21 cellular contexts compared by ENCODE assay signal in genomic region chr19:39816287-39817048, GRCh38. TPM values are rescaled to one million over a fixed set of nuclear protein-coding genes. Genes with fewer than 3 reads are reported as not detected.
DNase-seq lines count a peak whose midpoint lies in the region; ATAC-seq, FAIRE-seq and TF ChIP-seq lines count a peak whose summit lies in the region.
"Had no signal": no experiment of that assay in that cellular context is flagged by ENCODE, and none has a peak within 500 bp of the region (broad histone marks: within the 10 kb centered on the region; RNA-seq: fewer than 3 reads in every experiment).

No MANE protein-coding gene starts in this region.

- no peak overlapping the region for H2AFZ ChIP-seq in GM12878 (ENCODE audit: control insufficient read depth, low read depth, low read length)
- H2AFZ ChIP-seq: GM23248 had no signal

- RAD21 ChIA-PET in GM12878 (lab: Charles Lee; ENCODE audit: unreplicated experiment), result interaction anchor here (1.0 to 3.6 kb wide), 4 partner anchors 12 to 26 kb away, joined by 3 to 17 read pairs (median 8); partner anchors contain the start of gene DYRK1B

- intact Hi-C loops in GM12878 (cut with micrococcal nuclease; ENCODE audit: unreplicated experiment) (no loop called here), left cardiac atrium (cut with DNase I) (no loop called here), psoas muscle (cut with DNase I) (no loop called here)

- H3K4me1 ChIP-seq in GM12878 (ENCODE audit: control insufficient read depth, insufficient read depth, low read length) (peaks cover 33% of the 10 kb centered on the region), psoas muscle (peaks cover 61% of the 10 kb centered on the region)
- H3K4me1 ChIP-seq: HAP-1 had no signal

- no peaks in the 10 kb centered on the region for H3K27me3 ChIP-seq in GM12878 (replicated peaks in 1 of 2; ENCODE audit: control insufficient read depth in 2 of 2, insufficient read depth in 2 of 2, low read length in 1 of 2)
- no peaks in the 10 kb centered on the region for H3K27me3 ChIP-seq in psoas muscle (ENCODE audit: insufficient read depth in 3 of 3, low read length in 2 of 3)

- H3K9me3 ChIP-seq in GM12878 (replicated peaks; ENCODE audit: control insufficient read depth, insufficient read depth, low read length) (no peaks in the 10 kb centered on the region), psoas muscle (no peaks in the 10 kb centered on the region)
- H3K9me3 ChIP-seq: HAP-1 had no signal

- TF ChIP-seq RAD21 in GM12878 (IDR thresholded peaks at IDR 0.05; ENCODE audit: insufficient read depth, low read depth, low read length), result no peak

- in situ Hi-C loops in GM12878 (cut with MboI), result no loop called here

- BruUV-seq in GM12878 (replicated peaks; lab: Mats Ljungman, UMichigan), result no TSS peak

- no peak for TF ChIP-seq POLR2A in GM12878 (IDR thresholded peaks at IDR 0.05; ENCODE audit: low read depth, low read length)

- H3K79me2 ChIP-seq in GM12878 (ENCODE audit: control insufficient read depth, insufficient read depth, low read length), result no peaks in the 10 kb centered on the region; the same call in 1 of the 2 replicates

- TF ChIP-seq CTCF in GM12878 (IDR thresholded peaks at IDR 0.05 in 2 of 3, conservative IDR thresholded peaks at IDR 0.05 in 1 of 3; ENCODE audit: control insufficient read depth in 2 of 3, extremely low read depth in 1 of 3, insufficient read depth in 1 of 3, low read depth in 3 of 3, low read length in 3 of 3), result no peak
- no peak for TF ChIP-seq CTCF in psoas muscle (IDR thresholded peaks at IDR 0.05)

- DNase-seq in GM18507 (ENCODE audit: extremely low spot score, insufficient read length, low read depth) (no peak), GM12878 (ENCODE audit: low read depth, low spot score) (no peak), left cardiac atrium (no peak), psoas muscle (no peak), D341Med (ENCODE audit: low spot score) (no peak), SK-N-DZ (ENCODE audit: low spot score) (no peak)
- DNase-seq in effector CD8-positive, alpha-beta T cell (lab: John Stamatoyannopoulos, UW), result no peak
- DNase-seq: ACHN; C1 segment of cervical spinal cord; CD8-positive, alpha-beta memory T cell; GM23248; MV-4-11; NCI-H1694 treated with DMSO at 0.1 percent for 48 hours; OCI-M1 had no signal

- FAIRE-seq in GM18507 (lab: Jason Lieb, UNC), result peak; percentile 36
- FAIRE-seq in GM12878 (lab: Jason Lieb, UNC), result no peak
- FAIRE-seq: D721Med had no signal

- CTCF ChIA-PET in GM12878 (lab: Yijun Ruan, JAX), result interaction anchor here (0.5 to 9.9 kb wide), 6 partner anchors 21 to 142 kb away, joined by 3 to 83 read pairs (median 8); partner anchors contain the start of gene FBL

- no peaks in the 10 kb centered on the region for H4K20me1 ChIP-seq in GM12878 (ENCODE audit: control insufficient read depth, insufficient read depth)

- POLR2A ChIA-PET in GM12878 (lab: Charles Lee), result interaction anchor here (0.6 kb wide), 1 partner anchor 28 kb away, joined by 3 read pairs; no protein-coding TSS in a partner anchor

- TF ChIP-seq EP300 in GM12878 (IDR thresholded peaks at IDR 0.05; ENCODE audit: borderline replicate concordance in 1 of 2, control insufficient read depth in 1 of 2, low read depth in 2 of 2, low read length in 2 of 2), result no peak

- H3K9ac ChIP-seq in GM12878 (ENCODE audit: control insufficient read depth, insufficient read depth, low read length), result no peak overlapping the region
- H3K9ac ChIP-seq: GM23248, KMS-11 had no signal

- H3K27ac ChIP-seq in GM12878 (ENCODE audit: control insufficient read depth, insufficient read depth), result peak overlapping the region; percentile 42
- H3K27ac ChIP-seq in psoas muscle, result peak overlapping the region; percentile 91
- H3K27ac ChIP-seq: GM23248, HL-60, KMS-11 had no signal

- ATAC-seq in GM12878 (peak; percentile 57), left cardiac atrium (peak; percentile 59 to 70), psoas muscle (peak; percentile 54 to 75 (median 68)), HG03159 (IDR thresholded peaks at IDR 0.05; ENCODE audit: unreplicated experiment) (no peak)

- SMC1A ChIA-PET in GM12878 (lab: Charles Lee; ENCODE audit: uncharacterized antibody, unreplicated experiment), result interaction anchor here (0.8 to 2.3 kb wide), 6 partner anchors 10 to 141 kb away, joined by 3 to 8 read pairs (median 3); no protein-coding TSS in a partner anchor

- H3K4me3 ChIP-seq in GM12878, result no peak overlapping the region
- H3K4me3 ChIP-seq in psoas muscle, result peak overlapping the region; percentile 33
- H3K4me3 ChIP-seq: GM23248, HAP-1 had no signal

- H3K4me2 ChIP-seq in GM12878 (ENCODE audit: control insufficient read depth, insufficient read depth), result peak overlapping the region; percentile 48; the same call in 1 of the 2 replicates
- H3K4me2 ChIP-seq: KMS-11 had no signal

- 76% methylated on average over 5 of the region's 5 CpGs for WGBS in GM12878 (ENCODE audit: insufficient coverage, insufficient replicate concordance, low lambda C conversion rate, missing lambda C conversion rate)
- WGBS in psoas muscle, 3 donors, result 37 to 53% (median 40%) methylated on average over 5 of the region's 5 CpGs

- H3K36me3 ChIP-seq in GM12878 (ENCODE audit: control insufficient read depth in 2 of 2, insufficient read depth in 2 of 2, low read length in 1 of 2) (no peaks in the 10 kb centered on the region; a peak in 1 of 4 replicates), psoas muscle (ENCODE audit: insufficient read depth in 1 of 2, low read depth in 1 of 2) (peaks cover 0 to 7% of the 10 kb centered on the region in 2 donors)
- H3K36me3 ChIP-seq: HAP-1 had no signal

RNA-seq across cellular contexts. Expression of gene DYRK1B, which starts 17.5 kb away (rescaled TPM):
- 16.4 and 22.3 TPM in 2 replicates for total RNA-seq in GM12878 (2013; cell fraction: nucleolus; rRNA removed)
- total RNA-seq in GM12878 (2014; rRNA removed) (2.9 and 3.6 TPM in 2 replicates), GM12878 (2014; rRNA removed; fragmentation: Illumina TruSeq; extraction: Trizol) (1.7 and 2.0 TPM in 2 replicates), GM12878 (2021) (8.9 and 10.2 TPM in 2 replicates), left cardiac atrium (10 to 100 TPM in 1 of 2 donors, 1 to 10 TPM in 1; 7.0 to 14.7 TPM), psoas muscle (100 to 1,000 TPM in 2 of 4 donors, 10 to 100 TPM in 2; 64.5 to 157 (median 109) TPM)
- polyA plus RNA-seq in GM12878 (2011; ENCODE audit: low read depth), result 2.7 TPM
- polyA plus RNA-seq in GM12878 (2011; rRNA removed) (2.7 and 2.9 TPM in 2 replicates), GM12878 (2014; fragmentation: Illumina TruSeq; extraction: Trizol) (2.1 and 3.4 TPM in 2 replicates), GM12878 (2014; fragmentation: Nextera tagmentation; extraction: Ambion mirVana) (under 1 TPM in 1 of 2 experiments, not detected in 1; 0.07 TPM), GM12878 (2014; rRNA removed) (5.6 and 6.0 TPM in 2 replicates), GM12878 (2016; fragmentation: Nextera tagmentation; extraction: Ambion mirVana) (1 to 10 TPM; 2.9 to 4.3 TPM), psoas muscle (10 to 100 TPM; 11.1 to 46.4 (median 35.3) TPM)
- 2.8 and 2.9 TPM in 2 replicates for polyA plus RNA-seq in GM12878 (2011; cell fraction: cytosol; rRNA removed)
- polyA plus RNA-seq in GM12878 (2011; cell fraction: nucleus; rRNA removed), result 15.8 and 19.4 TPM in 2 replicates
- polyA plus RNA-seq in GM12878 (2012), result 5.4 and 7.8 TPM in 2 replicates
- polyA minus RNA-seq in GM12878 (2011; rRNA and poly(A)+ RNA removed), result 4.2 and 8.9 TPM in 2 replicates
- polyA minus RNA-seq in GM12878 (2011; cell fraction: cytosol; rRNA and poly(A)+ RNA removed), result 2.4 and 4.0 TPM in 2 replicates
- 7.5 and 11.5 TPM in 2 replicates for polyA minus RNA-seq in GM12878 (2011; cell fraction: nucleus; rRNA and poly(A)+ RNA removed)
- 15.3 and 18.4 TPM in 2 replicates for polyA plus RNA-seq in SK-N-DZ (2014; cell fraction: cytosol; rRNA removed)
- 9.5 and 16.3 TPM in 2 replicates for polyA plus RNA-seq in SK-N-DZ (2014; cell fraction: nucleus; rRNA removed)

RNA-seq across cellular contexts. Expression of gene FBL, which starts 29.7 kb away (rescaled TPM):
- 50.2 and 52.7 TPM in 2 replicates for total RNA-seq in GM12878 (2013; cell fraction: nucleolus; rRNA removed)
- 323 and 343 TPM in 2 replicates for total RNA-seq in GM12878 (2014; rRNA removed)
- total RNA-seq in GM12878 (2014; rRNA removed; fragmentation: Illumina TruSeq; extraction: Trizol), result 497 and 501 TPM in 2 replicates
- 534 and 544 TPM in 2 replicates for total RNA-seq in GM12878 (2021)
- polyA plus RNA-seq in GM12878 (2011; ENCODE audit: low read depth), result 747 TPM
- 442 and 775 TPM in 2 replicates for polyA plus RNA-seq in GM12878 (2011; rRNA removed)
- polyA plus RNA-seq in GM12878 (2011; cell fraction: cytosol; rRNA removed), result 1,104 and 1,118 TPM in 2 replicates
- 303 and 389 TPM in 2 replicates for polyA plus RNA-seq in GM12878 (2011; cell fraction: nucleus; rRNA removed)
- 462 and 532 TPM in 2 replicates for polyA plus RNA-seq in GM12878 (2012)
- polyA plus RNA-seq in GM12878 (2014; fragmentation: Illumina TruSeq; extraction: Trizol), result 865 and 1,083 TPM in 2 replicates
- 100 to 1,000 TPM; 156 to 460 TPM for polyA plus RNA-seq in GM12878 (2014; fragmentation: Nextera tagmentation; extraction: Ambion mirVana)
- polyA plus RNA-seq in GM12878 (2014; rRNA removed), result 568 and 589 TPM in 2 replicates
- polyA plus RNA-seq in GM12878 (2016; fragmentation: Nextera tagmentation; extraction: Ambion mirVana), result 100 to 1,000 TPM; 253 to 257 TPM
- 892 and 964 TPM in 2 replicates for polyA minus RNA-seq in GM12878 (2011; rRNA and poly(A)+ RNA removed)
- polyA minus RNA-seq in GM12878 (2011; cell fraction: cytosol; rRNA and poly(A)+ RNA removed), result 147 and 180 TPM in 2 replicates
- 36.1 and 62.5 TPM in 2 replicates for polyA minus RNA-seq in GM12878 (2011; cell fraction: nucleus; rRNA and poly(A)+ RNA removed)
- 10 to 100 TPM; 67.7 to 87.7 TPM for total RNA-seq in left cardiac atrium
- total RNA-seq in psoas muscle, result 100 to 1,000 TPM in 3 of 4 donors, 10 to 100 TPM in 1; 70.3 to 150 (median 114) TPM
- 100 to 1,000 TPM; 142 to 267 (median 162) TPM for polyA plus RNA-seq in psoas muscle
- 434 and 468 TPM in 2 replicates for polyA plus RNA-seq in SK-N-DZ (2014; cell fraction: cytosol; rRNA removed)
- 167 and 185 TPM in 2 replicates for polyA plus RNA-seq in SK-N-DZ (2014; cell fraction: nucleus; rRNA removed)

RNA-seq across cellular contexts. Expression of gene LEUTX, which starts 37.8 kb away (rescaled TPM):
- not detected in 2 replicates for total RNA-seq in GM12878 (2013; cell fraction: nucleolus; rRNA removed)
- total RNA-seq in GM12878 (2014; rRNA removed) (not detected in 2 replicates), GM12878 (2014; rRNA removed; fragmentation: Illumina TruSeq; extraction: Trizol) (not detected in 2 replicates), GM12878 (2021) (not detected in 2 replicates), left cardiac atrium (not detected), psoas muscle (not detected)
- not detected for polyA plus RNA-seq in GM12878 (2011; ENCODE audit: low read depth)
- polyA plus RNA-seq in GM12878 (2011; rRNA removed) (not detected in 2 replicates), GM12878 (2014; fragmentation: Illumina TruSeq; extraction: Trizol) (0.46 TPM in 1 of 2 replicates, not detected in the other), GM12878 (2014; fragmentation: Nextera tagmentation; extraction: Ambion mirVana) (under 1 TPM; 0.29 to 0.40 TPM), GM12878 (2014; rRNA removed) (0.33 and 0.91 TPM in 2 replicates), GM12878 (2016; fragmentation: Nextera tagmentation; extraction: Ambion mirVana) (under 1 TPM; 0.39 to 0.44 TPM), psoas muscle (not detected)
- not detected in 2 replicates for polyA plus RNA-seq in GM12878 (2011; cell fraction: cytosol; rRNA removed)
- not detected in 2 replicates for polyA plus RNA-seq in GM12878 (2011; cell fraction: nucleus; rRNA removed)
- 0.27 and 0.39 TPM in 2 replicates for polyA plus RNA-seq in GM12878 (2012)
- polyA minus RNA-seq in GM12878 (2011; rRNA and poly(A)+ RNA removed), result 0.36 TPM in 1 of 2 replicates, not detected in the other
- polyA minus RNA-seq in GM12878 (2011; cell fraction: cytosol; rRNA and poly(A)+ RNA removed), result not detected in 2 replicates
- polyA minus RNA-seq in GM12878 (2011; cell fraction: nucleus; rRNA and poly(A)+ RNA removed), result not detected in 2 replicates
- polyA plus RNA-seq in SK-N-DZ (2014; cell fraction: cytosol; rRNA removed), result not detected in 2 replicates
- not detected in 2 replicates for polyA plus RNA-seq in SK-N-DZ (2014; cell fraction: nucleus; rRNA removed)
- total RNA-seq: CD8-positive, alpha-beta memory T cell; GM23248; HT1080; NCI-H460 had no signal
- polyA plus RNA-seq: CD8-positive, alpha-beta memory T cell; GM23248 had no signal
